1 cellular context compared by ENCODE assay signal in genomic region chr3:172080503-172080902, GRCh38.
TF ChIP-seq lines count a peak whose summit lies in the region.

No MANE protein-coding gene starts in this region.

TF ChIP-seq in HepG2, 621 proteins besides CTCF, POLR2A, EP300 and RAD21 (continued from another document and continues in another):
- TF ChIP-seq HMGXB4 (CRISPR knock-in tag; IDR thresholded peaks at IDR 0.05; ENCODE audit: borderline replicate concordance in 1 of 2, low read depth in 1 of 2): no peak
- no peak for TF ChIP-seq THYN1 (CRISPR knock-in tag; IDR thresholded peaks at IDR 0.05; ENCODE audit: borderline replicate concordance, low read depth)
- no peak for TF ChIP-seq TIGD3 (CRISPR knock-in tag; IDR thresholded peaks at IDR 0.05; ENCODE audit: borderline replicate concordance)
- TF ChIP-seq NCOA2 (CRISPR knock-in tag; IDR thresholded peaks at IDR 0.05): no peak; the same call in 1 of the 2 replicates
- TF ChIP-seq ZNF709 (CRISPR knock-in tag; IDR thresholded peaks at IDR 0.05): no peak
- no peak for TF ChIP-seq HMG20B (CRISPR knock-in tag; conservative IDR thresholded peaks at IDR 0.05)
- no peak for TF ChIP-seq ZNF207 (IDR thresholded peaks at IDR 0.05; ENCODE audit: borderline replicate concordance)
- TF ChIP-seq MAZ (IDR thresholded peaks at IDR 0.05; ENCODE audit: borderline replicate concordance, low read depth, low read length): no peak
- no peak for TF ChIP-seq MAZ (CRISPR knock-in tag; IDR thresholded peaks at IDR 0.05; ENCODE audit: low read depth)
- no peak for TF ChIP-seq KLF6 (CRISPR knock-in tag; IDR thresholded peaks at IDR 0.05)
- no peak for TF ChIP-seq ZNF782 (CRISPR knock-in tag; IDR thresholded peaks at IDR 0.05; ENCODE audit: borderline replicate concordance)
- no peak for TF ChIP-seq SCMH1 (CRISPR knock-in tag; IDR thresholded peaks at IDR 0.05; ENCODE audit: borderline replicate concordance)
- peak; percentile 44; the same call in 1 of the 2 replicates for TF ChIP-seq ZNF609 (CRISPR knock-in tag; IDR thresholded peaks at IDR 0.05; ENCODE audit: borderline replicate concordance)
- peak; percentile 53 for TF ChIP-seq ZFY (CRISPR knock-in tag; IDR thresholded peaks at IDR 0.05)
- peak; percentile 35; the same call in 1 of the 2 replicates for TF ChIP-seq ZNF770 (CRISPR knock-in tag; IDR thresholded peaks at IDR 0.05)
- TF ChIP-seq ZNF790 (CRISPR knock-in tag; IDR thresholded peaks at IDR 0.05; ENCODE audit: borderline replicate concordance): no peak
- TF ChIP-seq NR3C1 (CRISPR knock-in tag; IDR thresholded peaks at IDR 0.05): no peak
- no peak for TF ChIP-seq TRIM24 (CRISPR knock-in tag; IDR thresholded peaks at IDR 0.05)
- TF ChIP-seq ZNF552 (CRISPR knock-in tag; IDR thresholded peaks at IDR 0.05; ENCODE audit: borderline replicate concordance): peak; percentile 23; the same call in 1 of the 2 replicates
- no peak for TF ChIP-seq ZNF142 (CRISPR knock-in tag; IDR thresholded peaks at IDR 0.05)
- TF ChIP-seq BCL3 (CRISPR knock-in tag; IDR thresholded peaks at IDR 0.05): no peak
- 0 out of 2 replicates have a peak, but pooled peaks have one; percentile 19 for TF ChIP-seq KDM1A (CRISPR knock-in tag; IDR thresholded peaks at IDR 0.05)
- TF ChIP-seq ZFYVE20 (CRISPR knock-in tag; IDR thresholded peaks at IDR 0.05; ENCODE audit: borderline replicate concordance, low read depth): no peak
- TF ChIP-seq CSRNP2 (CRISPR knock-in tag; conservative IDR thresholded peaks at IDR 0.05; ENCODE audit: low read depth): no peak
- TF ChIP-seq SOX6 (IDR thresholded peaks at IDR 0.05): no peak
- peak; percentile 81 for TF ChIP-seq SOX6 (CRISPR knock-in tag; IDR thresholded peaks at IDR 0.05)
- TF ChIP-seq FOXO4 (CRISPR knock-in tag; conservative IDR thresholded peaks at IDR 0.05): no peak
- TF ChIP-seq ZNF644 (CRISPR knock-in tag; IDR thresholded peaks at IDR 0.05; ENCODE audit: low read depth): peak; percentile 50; the same call in 1 of the 2 replicates
- TF ChIP-seq ZBTB34 (CRISPR knock-in tag; IDR thresholded peaks at IDR 0.05): no peak; the same call in 1 of the 2 replicates
- TF ChIP-seq IKZF4 (CRISPR knock-in tag; IDR thresholded peaks at IDR 0.05; ENCODE audit: borderline replicate concordance, low read depth, not compliant biosample characterization): no peak
- no peak for TF ChIP-seq ZNF30 (CRISPR knock-in tag; IDR thresholded peaks at IDR 0.05)
- TF ChIP-seq BRF2 (CRISPR knock-in tag; IDR thresholded peaks at IDR 0.05): no peak
